9 cellular contexts compared by ENCODE assay signal in the genomic region with DNA sequence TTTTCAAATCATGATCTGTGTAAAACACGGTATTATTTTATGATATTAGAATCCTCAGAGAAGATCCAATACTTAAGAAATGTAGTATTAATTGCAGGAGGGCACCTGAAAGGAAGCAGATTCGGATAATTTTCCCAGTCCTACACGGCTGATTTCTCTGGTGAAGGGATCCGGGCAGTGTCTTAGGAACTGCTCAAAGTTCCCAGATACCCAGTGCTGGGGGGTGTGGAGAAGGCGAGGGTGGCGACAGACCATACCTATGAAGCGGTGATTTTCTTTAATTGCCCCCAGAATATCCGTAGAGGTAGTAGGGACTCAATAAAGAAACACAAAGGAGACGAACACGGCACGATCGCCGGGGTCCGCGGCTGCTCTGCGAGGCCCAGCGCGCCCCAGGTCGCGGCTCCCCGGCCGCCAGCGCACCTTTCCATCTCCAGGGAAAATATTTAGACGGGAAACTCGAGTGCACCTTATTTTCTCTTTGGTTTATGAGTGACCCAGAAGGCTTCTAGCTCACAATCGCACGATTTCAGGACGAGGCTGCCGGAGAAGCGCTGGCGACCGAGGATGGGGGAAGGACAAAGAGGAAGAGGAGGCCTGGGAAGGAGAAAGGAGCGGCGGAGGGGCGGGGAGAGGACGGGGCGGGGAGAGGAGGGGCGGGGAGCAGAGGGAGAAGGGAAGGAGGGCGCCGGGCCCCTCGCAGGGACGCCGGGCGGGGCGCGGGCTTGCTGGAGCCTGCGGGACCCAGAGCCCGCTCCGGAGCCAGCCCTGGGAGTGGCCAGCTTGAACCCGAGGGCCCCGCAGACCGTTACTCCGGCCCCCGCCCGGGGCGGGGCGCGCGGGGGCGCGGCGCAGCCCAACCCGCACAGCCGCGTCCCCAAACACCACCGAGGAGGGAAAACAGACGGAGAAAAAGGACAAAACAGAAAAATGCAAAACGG. TPM values are rescaled to one million over a fixed set of nuclear protein-coding genes. Genes with fewer than 3 reads are reported as not detected.
DNase-seq lines count a peak whose midpoint lies in the region; ATAC-seq, FAIRE-seq and TF ChIP-seq lines count a peak whose summit lies in the region.
"Had no signal": no experiment of that assay in that cellular context is flagged by ENCODE, and none has a peak within 500 bp of the region (broad histone marks: within the 10 kb centered on the region; RNA-seq: fewer than 3 reads in every experiment).

No MANE protein-coding gene starts in this region.

- DNase-seq in BE2C (peak; percentile 35), NCI-H1092 (lab: John Stamatoyannopoulos, UW) (peak; percentile 62), caudate nucleus (lab: John Stamatoyannopoulos, UW) (peak in 23 of 61 donors; percentile 8 to 64 (median 32)), SIG-M5 treated with dmso at 0.1 percent for 504 hours (lab: John Stamatoyannopoulos, UW; ENCODE audit: unreplicated experiment) (no peak), HTR-8/SVneo (ENCODE audit: insufficient read length, low spot score) (no peak), amniotic stem cell (lab: John Stamatoyannopoulos, UW) (no peak)

- WGBS in mesodermal cell (ENCODE audit: insufficient coverage in 2 of 2), 2 experiments: 0 to 1% methylated on average over 35 to 40 of the region's 68 CpGs

- peaks cover 59% of the 10 kb centered on the region for H3K27me3 ChIP-seq in BE2C

- H3K36me3 ChIP-seq in BE2C (no peaks in the 10 kb centered on the region), mesodermal cell (ENCODE audit: control insufficient read depth, insufficient read depth, low read length) (peaks cover 6% of the 10 kb centered on the region)

- ATAC-seq in GM21360 (IDR thresholded peaks at IDR 0.05; ENCODE audit: unreplicated experiment): no peak

- H3K4me3 ChIP-seq in BE2C (ENCODE audit: low read depth, low read length): peak overlapping the region; percentile 38
- peak overlapping the region; percentile 89 for H3K4me3 ChIP-seq in mesodermal cell (ENCODE audit: extremely low read depth, insufficient read depth, low read length, poor library complexity, severe bottlenecking)

- H3K9me3 ChIP-seq in BE2C (no peaks in the 10 kb centered on the region), mesodermal cell (ENCODE audit: control insufficient read depth, low read length) (no peaks in the 10 kb centered on the region)

- FAIRE-seq in HTR-8/SVneo (lab: Jason Lieb, UNC): no peak

- no peak for TF ChIP-seq CTCF in BE2C (IDR thresholded peaks at IDR 0.05; ENCODE audit: low read depth, low read length)

- H3K4me1 ChIP-seq in BE2C (no peaks in the 10 kb centered on the region), mesodermal cell (ENCODE audit: control insufficient read depth, insufficient read depth, low read length, poor library complexity, severe bottlenecking) (no peaks in the 10 kb centered on the region)

- peak overlapping the region; percentile 73 for H3K27ac ChIP-seq in caudate nucleus (ENCODE audit: low read depth, low read length)
- peak overlapping the region; percentile 91 for H3K27ac ChIP-seq in mesodermal cell (ENCODE audit: low read depth, low read length, severe bottlenecking)

RNA-seq across cellular contexts. Expression of gene SOX11, which starts 1.2 kb away (rescaled TPM):
- 11.6 TPM for polyA plus RNA-seq in BE2C (2012; ENCODE audit: insufficient read depth, insufficient read length, low read depth)
- 30.1 TPM for polyA plus RNA-seq in mesodermal cell (2013, experiment 1 of 2)
- 24.3 TPM for polyA plus RNA-seq in mesodermal cell (2013, experiment 2 of 2)
- polyA plus RNA-seq: esophagus had no signal

Comparison
In these comparisons a context has a peak if more than half of its experiments do, and no peak if none do; other contexts are left out.
1. DNase-seq: peak in BE2C (single experiment) and NCI-H1092 (single experiment); none in SIG-M5 treated with dmso at 0.1 percent for 504 hours (single experiment), HTR-8/SVneo (single experiment) and amniotic stem cell (single experiment).